Comparison of ENCODE assay signal across 12 cellular contexts in the genomic region with DNA sequence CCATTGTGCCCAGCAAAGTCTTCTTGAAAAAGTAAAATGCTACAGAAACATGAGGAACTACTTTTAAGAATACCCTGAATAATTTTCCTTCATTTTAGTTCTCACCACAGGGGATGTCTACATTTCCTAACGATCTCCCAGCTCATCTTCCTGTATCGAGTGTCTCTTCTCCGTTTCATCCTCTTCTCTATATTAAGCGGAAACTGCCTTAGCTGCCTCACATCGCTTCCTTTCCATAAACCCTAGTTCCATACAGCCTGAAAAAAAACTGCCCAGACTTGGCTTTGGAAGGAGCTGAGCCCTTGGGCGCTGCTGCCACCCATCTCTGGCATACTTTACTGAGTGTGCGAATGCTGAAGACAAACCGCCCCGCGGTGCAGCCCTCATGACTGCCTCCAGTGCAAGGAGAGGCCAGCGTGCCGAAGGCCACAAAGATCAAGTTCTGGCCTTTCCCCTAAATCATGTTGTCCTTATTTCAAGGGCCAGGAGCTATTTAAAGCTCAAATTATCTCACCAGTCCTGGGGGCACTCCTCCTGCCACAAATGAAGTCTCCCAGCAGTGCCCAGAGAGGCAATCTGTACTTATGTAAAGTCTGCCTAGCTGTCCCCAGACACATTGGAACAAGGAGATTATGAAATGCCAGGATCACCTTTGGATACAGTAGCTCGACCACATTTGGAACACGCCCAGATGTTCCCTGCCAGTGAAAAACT. TPM values are rescaled to one million over a fixed set of nuclear protein-coding genes. Genes with fewer than 3 reads are reported as not detected.
DNase-seq lines count a peak whose midpoint lies in the region; ATAC-seq, FAIRE-seq and TF ChIP-seq lines count a peak whose summit lies in the region.
"Had no signal": no experiment of that assay in that cellular context is flagged by ENCODE, and none has a peak within 500 bp of the region (broad histone marks: within the 10 kb centered on the region; RNA-seq: fewer than 3 reads in every experiment).

No MANE protein-coding gene starts in this region.

- H3K9me3 ChIP-seq in H9 (ENCODE audit: control insufficient read depth, low read depth, low read length) (no peaks in the 10 kb centered on the region), small intestine (ENCODE audit: control insufficient read depth, low read depth) (no peaks in the 10 kb centered on the region)

- no peak for TF ChIP-seq CTCF in H9 (conservative IDR thresholded peaks at IDR 0.05)
- TF ChIP-seq CTCF in chondrocyte (IDR thresholded peaks at IDR 0.05): no peak

- H3K23ac ChIP-seq in H9 (ENCODE audit: insufficient read length, low read depth, low read length): no peak overlapping the region

- no peak overlapping the region for H2AK5ac ChIP-seq in H9 (ENCODE audit: insufficient read length, low read length)

- H4K20me1 ChIP-seq in H9 (ENCODE audit: control insufficient read depth, insufficient read depth, insufficient read length): no peaks in the 10 kb centered on the region

- H2BK5ac ChIP-seq in H9 (ENCODE audit: insufficient read length, low read length): no peak overlapping the region

- peaks cover 10% of the 10 kb centered on the region for H3K79me1 ChIP-seq in H9 (ENCODE audit: insufficient read depth, low read depth, low read length, poor library complexity, severe bottlenecking)

- H3K4me2 ChIP-seq in H9 (ENCODE audit: insufficient read depth, insufficient read length, low read length): no peak overlapping the region

- H3K4me1 ChIP-seq in H9 (ENCODE audit: insufficient read depth, low read length) (no peaks in the 10 kb centered on the region; the same call in 1 of the 2 replicates), small intestine (ENCODE audit: control insufficient read depth in 2 of 2, insufficient read depth in 1 of 2, low read depth in 1 of 2, low read length in 1 of 2) (peaks cover 0 to 3% of the 10 kb centered on the region in 2 donors)

- H3K27me3 Mint-ChIP-seq in H9 (ENCODE audit: low read depth) (no peaks in the 10 kb centered on the region), chondrocyte (ENCODE audit: low read depth) (no peaks in the 10 kb centered on the region)
- H3K27me3 Mint-ChIP-seq: CD4-positive, CD25-positive, alpha-beta regulatory T cell had no signal

- H3K18ac ChIP-seq in H9 (ENCODE audit: insufficient read length, low read depth, low read length): no peak overlapping the region

- H2BK20ac ChIP-seq in H9 (ENCODE audit: low read depth, low read length, poor library complexity, severe bottlenecking): no peak overlapping the region

- H3K9ac ChIP-seq in H9 (ENCODE audit: extremely low read depth, insufficient read length, low read length): no peak overlapping the region

- no peaks in the 10 kb centered on the region for H3K23me2 ChIP-seq in H9 (ENCODE audit: insufficient read length, low read depth, low read length, poor library complexity, severe bottlenecking)

- H2BK120ac ChIP-seq in H9 (ENCODE audit: low read depth, low read length, poor library complexity, severe bottlenecking): no peak overlapping the region

- H4K5ac ChIP-seq in H9 (ENCODE audit: insufficient read length, low read depth, low read length): no peak overlapping the region

- H3K9me3 Mint-ChIP-seq in H9 (no peaks in the 10 kb centered on the region), chondrocyte (ENCODE audit: low read depth) (no peaks in the 10 kb centered on the region)
- H3K9me3 Mint-ChIP-seq: CD4-positive, CD25-positive, alpha-beta regulatory T cell had no signal

- H3K27ac ChIP-seq in H9 (ENCODE audit: insufficient read length, low read depth, low read length) (no peak overlapping the region), small intestine (ENCODE audit: low read depth in 1 of 2, low read length in 1 of 2) (peak overlapping the region in 1 of 2 donors; percentile 17)

- no peak overlapping the region for H4K91ac ChIP-seq in H9 (ENCODE audit: insufficient read length, low read depth, low read length)

- peaks cover 61% of the 10 kb centered on the region; the same call in 1 of the 2 replicates for H3K79me2 ChIP-seq in H9 (ENCODE audit: insufficient read depth, low read length)

- no peak overlapping the region for H3T11ph ChIP-seq in H9 (ENCODE audit: low read length)

- H3K14ac ChIP-seq in H9 (ENCODE audit: insufficient read depth, low read length): no peak overlapping the region

- H3K4me3 Mint-ChIP-seq in H9 (no peak overlapping the region), chondrocyte (ENCODE audit: unreplicated experiment) (no peak overlapping the region)
- H3K4me3 Mint-ChIP-seq: CD4-positive, CD25-positive, alpha-beta regulatory T cell had no signal

- H3K4ac ChIP-seq in H9 (ENCODE audit: low read depth, low read length): no peak overlapping the region

- H3K27ac Mint-ChIP-seq in H9 (peak overlapping the region; percentile 12 to 79 (median 32); a peak in 4 of 7 replicates), chondrocyte (ENCODE audit: unreplicated experiment) (peak overlapping the region; percentile 81)

- no peak overlapping the region for H2AFZ ChIP-seq in H9 (ENCODE audit: low read length)

- no peak for FAIRE-seq in small intestine (lab: Jason Lieb, UNC)

- no peak overlapping the region for H4K8ac ChIP-seq in H9 (replicated peaks; ENCODE audit: insufficient read length, low read depth, low read length)

- H3K36me3 ChIP-seq in small intestine (ENCODE audit: control insufficient read depth in 2 of 2, insufficient read depth in 2 of 2, low read length in 2 of 2): peaks cover 2% of the 10 kb centered on the region in 2 donors

- no peaks in the 10 kb centered on the region for H3K27me3 ChIP-seq in H9 (ENCODE audit: insufficient read depth, low read length)
- no peaks in the 10 kb centered on the region for H3K27me3 ChIP-seq in small intestine (ENCODE audit: control insufficient read depth in 2 of 2, insufficient read depth in 2 of 2, low read length in 2 of 2)

- H3K4me3 ChIP-seq in small intestine (ENCODE audit: low read depth in 1 of 2, low read length in 2 of 2): no peak overlapping the region

- peaks cover 6 to 20% of the 10 kb centered on the region in 2 experiments; a peak in 3 of 4 replicates for H3K4me1 Mint-ChIP-seq in H9
- H3K4me1 Mint-ChIP-seq in chondrocyte (ENCODE audit: low read depth): peaks cover 62% of the 10 kb centered on the region

- ATAC-seq in left lobe of liver: peak; percentile 83
- no peak for ATAC-seq in GM21447 (IDR thresholded peaks at IDR 0.05; ENCODE audit: unreplicated experiment)
- ATAC-seq: activated CD4-positive, CD25-positive, alpha-beta regulatory T cell treated with anti-CD3 and anti-CD28 coated beads, Interleukin-2, amount 50 U/mL, for 24 hours had no signal

- WGBS in H9 (ENCODE audit: extremely low coverage, insufficient read length, low lambda C conversion rate): no CpG with 5 or more reads among the region's 14 CpGs
- WGBS in small intestine, 3 donors: 77 to 86% (median 78%) methylated on average over 14 of the region's 14 CpGs

- no peak overlapping the region for H3K56ac ChIP-seq in H9 (ENCODE audit: insufficient read length, low read depth, low read length)

- DNase-seq in H9: no peak
- no peak for DNase-seq in chondrocyte (ENCODE audit: low spot score)
- DNase-seq in left lobe of liver (ENCODE audit: low spot score): peak; percentile 74
- peak; percentile 59 for DNase-seq in small intestine
- no peak for DNase-seq in T1000 (lab: John Stamatoyannopoulos, UW)
- DNase-seq in ecto neural progenitor cell (ENCODE audit: low spot score): no peak
- no peak for DNase-seq in NCI-H82 treated with DMSO at 0.1 percent for 48 hours (lab: John Stamatoyannopoulos, UW; ENCODE audit: unreplicated experiment)
- DNase-seq: CD4-positive, CD25-positive, alpha-beta regulatory T cell; NCI-H187 treated with DMSO at 0.1 percent for 48 hours; stimulated activated naive CD4-positive, alpha-beta T cell treated with Interleukin-2 at 50 U/mL for 16 hours had no signal

- no peak overlapping the region for H2BK12ac ChIP-seq in H9 (ENCODE audit: insufficient read length, low read depth, low read length)

- no peak overlapping the region for H2BK15ac ChIP-seq in H9 (ENCODE audit: low read depth, low read length)

- peaks cover 36 to 52% (median 47%) of the 10 kb centered on the region in 3 experiments; a peak in 6 of 7 replicates for H3K36me3 Mint-ChIP-seq in H9 (ENCODE audit: insufficient read depth in 1 of 3, low read depth in 3 of 3)
- H3K36me3 Mint-ChIP-seq in chondrocyte (ENCODE audit: low read depth): peaks cover 21% of the 10 kb centered on the region

RNA-seq across cellular contexts. Expression of a gene that starts 25.2 kb away (rescaled TPM):
- 241 and 243 TPM in 2 replicates for total RNA-seq in H9 (2021)
- total RNA-seq in chondrocyte: 195 to 208 TPM (median 205 TPM) in 3 replicates
- 44.8 TPM for total RNA-seq in left lobe of liver
- 10 to 100 TPM; 47.4 to 59.2 (median 49.7) TPM for polyA plus RNA-seq in small intestine

RNA-seq across cellular contexts. Expression of a gene that starts 31.1 kb away (rescaled TPM):
- total RNA-seq in H9 (2021) (175 and 186 TPM in 2 replicates), chondrocyte (1,313 to 1,335 TPM (median 1,322 TPM) in 3 replicates), left lobe of liver (72.4 TPM)
- polyA plus RNA-seq in small intestine: 100 to 1,000 TPM in 2 of 3 donors, 10 to 100 TPM in 1; 77.4 to 253 (median 145) TPM

Comparison
In these comparisons a context has a peak if more than half of its experiments do, and no peak if none do; other contexts are left out.
1. DNase-seq: peak in left lobe of liver (single experiment) and small intestine (single experiment); none in H9 (single experiment), chondrocyte (single experiment), T1000 (single experiment), ecto neural progenitor cell (single experiment) and NCI-H82 treated with DMSO at 0.1 percent for 48 hours (single experiment).